ENCODE assay signal across 25 cellular contexts in genomic region chr2:88543541-88544057, GRCh38.
"Had no signal": no experiment of that assay in that cellular context is flagged by ENCODE, and none has a peak within 500 bp of the region (broad histone marks: within the 10 kb centered on the region; RNA-seq: fewer than 3 reads in every experiment).

No MANE protein-coding gene starts in this region.

- H3K27ac Mint-ChIP-seq: mesothelial cell of epicardium had no signal

- FAIRE-seq: colon, endothelial cell of umbilical vein, islet of Langerhans, keratinocyte had no signal

- H3K4me1 Mint-ChIP-seq: mesothelial cell of epicardium, naive B cell had no signal

- H3K4me3 Mint-ChIP-seq: mesothelial cell of epicardium had no signal

- H3K36me3 Mint-ChIP-seq: mesothelial cell of epicardium had no signal

- ATAC-seq: gastrocnemius medialis, heart right ventricle, left cardiac atrium, left lung, left ventricle myocardium superior, lower lobe of right lung, mucosa of descending colon had no signal

- H3K27ac ChIP-seq: coronary artery, dorsolateral prefrontal cortex, esophagus squamous epithelium, gastrocnemius medialis, heart right ventricle, left lung, lower lobe of right lung had no signal

- H3K4me1 ChIP-seq: esophagus squamous epithelium, gastrocnemius medialis, heart right ventricle, left lung, lower lobe of right lung had no signal

- DNase-seq: dermis blood vessel endothelial cell; dorsolateral prefrontal cortex; effector CD4-positive, alpha-beta T cell; effector memory CD4-positive, alpha-beta T cell; esophagus squamous epithelium; foreskin fibroblast; foreskin melanocyte; gastrocnemius medialis; glutamatergic neuron; head of caudate nucleus; heart right ventricle; hippocampal formation; left cardiac atrium; left lung; left ventricle myocardium superior; lower lobe of right lung; mesenchymal stem cell; mucosa of descending colon; naive B cell had no signal

- H3K4me3 ChIP-seq: coronary artery, dorsolateral prefrontal cortex, esophagus squamous epithelium, gastrocnemius medialis, heart right ventricle, left lung, lower lobe of right lung, mucosa of descending colon had no signal

- H3K36me3 ChIP-seq: esophagus squamous epithelium, gastrocnemius medialis, heart right ventricle, left lung, lower lobe of right lung had no signal

- H3K9me3 ChIP-seq: esophagus squamous epithelium, gastrocnemius medialis, heart right ventricle, left lung, lower lobe of right lung, mucosa of descending colon had no signal
